In the genomic region with DNA sequence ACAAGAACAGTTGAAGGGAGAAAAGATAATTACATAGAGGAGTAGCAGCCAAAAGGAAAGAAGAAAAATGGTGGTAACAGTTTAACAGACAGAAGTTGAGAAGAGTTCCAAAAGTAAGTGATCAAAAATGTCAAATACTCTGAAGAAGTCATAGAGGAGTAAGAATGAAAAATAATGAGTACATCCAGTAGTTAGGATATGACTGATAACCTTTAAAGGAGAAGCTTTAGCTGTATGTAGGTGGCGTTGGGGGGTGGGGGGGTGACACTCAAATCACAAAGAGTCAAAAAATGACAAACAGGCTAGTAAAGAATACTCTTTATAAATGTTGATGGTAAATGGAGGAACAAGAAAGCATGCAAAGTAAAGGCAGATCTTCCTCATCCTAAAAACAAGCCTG, we compare ENCODE assay signal across 29 cellular contexts. TPM values are rescaled to one million over a fixed set of nuclear protein-coding genes. Genes with fewer than 3 reads are reported as not detected.
A peak's percentile ranks its signal among the peaks of the same experiment; 100 is the strongest.
DNase-seq lines count a peak whose midpoint lies in the region; ATAC-seq and TF ChIP-seq lines count a peak whose summit lies in the region.
"Had no signal": no experiment of that assay in that cellular context is flagged by ENCODE, and none has a peak within 500 bp of the region (broad histone marks: within the 10 kb centered on the region; RNA-seq: fewer than 3 reads in every experiment).

No MANE protein-coding gene starts in this region.

- no peak for DNase-seq in activated CD8-positive, alpha-beta memory T cell treated with anti-CD3 and anti-CD28 coated beads, Interleukin-2, amount 10 ng/mL, durations not matched to agents 7 days and 5 days
- no peak for DNase-seq in activated CD8-positive, alpha-beta memory T cell treated with anti-CD3 and anti-CD28 coated beads, Interleukin-2, amount 50 U/mL, for 48 hours
- DNase-seq in activated T-helper 1 cell treated with anti-CD3 and anti-CD28 coated beads, Interleukin-12 subunit alpha, Interleukin-12 subunit beta, Interleukin-2, Interleukin-4 antibody, amounts not matched to agents 30 ng/mL and 10 ng/mL and 1 ng/mL, durations not matched to agents 14 hours and 24 hours and 36 hours (ENCODE audit: low spot score): no peak
- DNase-seq in aorta (no peak), GM13977 (ENCODE audit: low spot score) (no peak)
- DNase-seq in central memory CD4-positive, alpha-beta T cell: no peak
- DNase-seq: activated CD4-positive, alpha-beta T cell treated with anti-CD3 and anti-CD28 coated beads for 48 hours; activated CD8-positive, alpha-beta memory T cell treated with anti-CD3 and anti-CD28 coated beads, Interleukin-2, amount 50 U/mL, for 4 hours; activated naive CD4-positive, alpha-beta T cell treated with anti-CD3 and anti-CD28 coated beads, Interleukin-2, amount 10 ng/mL, durations not matched to agents 7 days and 5 days; AML-193; CD4-positive, alpha-beta T cell; colonic mucosa; DND-41; effector CD8-positive, alpha-beta T cell; GF-D8; GM23248; hypothalamus; naive thymus-derived CD8-positive, alpha-beta T cell; NCI-H1048; NCI-H1694; NCI-H446; NCI-H748 treated with DMSO at 0.1 percent for 48 hours; Peyer's patch; SHP77; stimulated activated CD4-positive, alpha-beta T cell treated with anti-CD3 and anti-CD28 coated beads, Interleukin-4, amount 100 ng/mL, for 1 hour had no signal

- no peaks in the 10 kb centered on the region for H3K27me3 ChIP-seq in aorta (ENCODE audit: control insufficient read depth in 1 of 2, insufficient read depth in 2 of 2, low read length in 1 of 2)
- H3K27me3 ChIP-seq: cardiac muscle cell, colonic mucosa, Peyer's patch had no signal

- no peak for TF ChIP-seq CTCF in GM13977 (IDR thresholded peaks at IDR 0.05; ENCODE audit: extremely low read depth, insufficient read depth, missing control alignments)

- H3K9me3 Mint-ChIP-seq in activated CD8-positive, alpha-beta memory T cell treated with anti-CD3 and anti-CD28 coated beads, Interleukin-2, amount 10 ng/mL, durations not matched to agents 7 days and 5 days (ENCODE audit: low read depth): no peaks in the 10 kb centered on the region
- no peaks in the 10 kb centered on the region for H3K9me3 Mint-ChIP-seq in activated T-helper 1 cell treated with anti-CD3 and anti-CD28 coated beads, Interleukin-12 subunit alpha, Interleukin-12 subunit beta, Interleukin-2, Interleukin-4 antibody, amounts not matched to agents 30 ng/mL and 10 ng/mL and 1 ng/mL, durations not matched to agents 14 hours and 24 hours and 36 hours
- no peaks in the 10 kb centered on the region for H3K9me3 Mint-ChIP-seq in stimulated activated memory B cell treated with anti-CD40 and anti-IgM and Interleukin-4, amounts not matched to agents 10 μg/mL and 1 μg/mL and 100 μg/mL, for 72 hours
- H3K9me3 Mint-ChIP-seq: activated naive CD4-positive, alpha-beta T cell treated with anti-CD3 and anti-CD28 coated beads, Interleukin-2, amount 10 ng/mL, durations not matched to agents 7 days and 5 days; CD4-positive, alpha-beta T cell; naive thymus-derived CD8-positive, alpha-beta T cell had no signal

- CTCF ChIA-PET in activated CD8-positive, alpha-beta memory T cell treated with anti-CD3 and anti-CD28 coated beads, Interleukin-2, amount 10 ng/mL, durations not matched to agents 7 days and 5 days (lab: Charles Lee): no interaction called here

- ATAC-seq in activated CD8-positive, alpha-beta memory T cell treated with anti-CD3 and anti-CD28 coated beads, Interleukin-2, amount 10 ng/mL, durations not matched to agents 7 days and 5 days: peak; percentile 57
- peak; percentile 57 for ATAC-seq in GM18858 (IDR thresholded peaks at IDR 0.05; ENCODE audit: unreplicated experiment)
- ATAC-seq in stimulated activated memory B cell treated with anti-CD40 and anti-IgM and Interleukin-4, amounts not matched to agents 10 μg/mL and 1 μg/mL and 100 μg/mL, for 72 hours: no peak
- no peak for ATAC-seq in aorta (ENCODE audit: low FRiP score)
- ATAC-seq: A549; naive thymus-derived CD8-positive, alpha-beta T cell had no signal

- WGBS in aorta, 2 donors: 85 to 97% methylated on average over 1 of the region's 1 CpG

- peak overlapping the region; percentile 80 for H3K27ac Mint-ChIP-seq in activated CD8-positive, alpha-beta memory T cell treated with anti-CD3 and anti-CD28 coated beads, Interleukin-2, amount 10 ng/mL, durations not matched to agents 7 days and 5 days
- H3K27ac Mint-ChIP-seq in activated T-helper 1 cell treated with anti-CD3 and anti-CD28 coated beads, Interleukin-12 subunit alpha, Interleukin-12 subunit beta, Interleukin-2, Interleukin-4 antibody, amounts not matched to agents 30 ng/mL and 10 ng/mL and 1 ng/mL, durations not matched to agents 14 hours and 24 hours and 36 hours: peak overlapping the region; percentile 83
- H3K27ac Mint-ChIP-seq in stimulated activated memory B cell treated with anti-CD40 and anti-IgM and Interleukin-4, amounts not matched to agents 10 μg/mL and 1 μg/mL and 100 μg/mL, for 72 hours: peak overlapping the region; percentile 82
- H3K27ac Mint-ChIP-seq: activated naive CD4-positive, alpha-beta T cell treated with anti-CD3 and anti-CD28 coated beads, Interleukin-2, amount 10 ng/mL, durations not matched to agents 7 days and 5 days; CD4-positive, alpha-beta T cell had no signal

- no peaks in the 10 kb centered on the region for H3K4me1 ChIP-seq in aorta (ENCODE audit: control insufficient read depth in 1 of 2, insufficient read depth in 2 of 2, low read length in 2 of 2)
- H3K4me1 ChIP-seq: A549, colonic mucosa, Peyer's patch had no signal

- H3K27ac ChIP-seq in aorta (ENCODE audit: low read depth in 1 of 2, low read length in 2 of 2): no peak overlapping the region
- H3K27ac ChIP-seq: A549, cardiac muscle cell, colonic mucosa, GM23248, Peyer's patch had no signal

- in situ Hi-C loops in GM13977 (cut with MboI; ENCODE audit: low pct_unique_long_range_greater_than_20kb, low sequenced_read_pairs, unreplicated experiment): no loop called here

- intact Hi-C loops in activated T-helper 1 cell treated with anti-CD3 and anti-CD28 coated beads, Interleukin-12 subunit alpha, Interleukin-12 subunit beta, Interleukin-2, Interleukin-4 antibody, amounts not matched to agents 30 ng/mL and 10 ng/mL and 1 ng/mL, durations not matched to agents 14 hours and 24 hours and 36 hours (cut with micrococcal nuclease): loop anchor here (1.0 kb wide), 2 partner anchors 29 to 56 kb away; partner anchors contain the start of gene ZNF280C
- intact Hi-C loops in aorta (cut with DNase I): no loop called here

- H3K36me3 ChIP-seq in aorta (ENCODE audit: control insufficient read depth in 1 of 2, insufficient read depth in 2 of 2, low read length in 1 of 2): no peaks in the 10 kb centered on the region
- H3K36me3 ChIP-seq: colonic mucosa, Peyer's patch had no signal

- H3K4me3 ChIP-seq in aorta (ENCODE audit: low read length in 2 of 2): no peak overlapping the region
- H3K4me3 ChIP-seq: A549, cardiac muscle cell, colonic mucosa, GM23248, Peyer's patch had no signal

- H3K9me3 ChIP-seq in aorta (ENCODE audit: control insufficient read depth, low read length): no peaks in the 10 kb centered on the region
- H3K9me3 ChIP-seq: A549, colonic mucosa, Peyer's patch had no signal

- H3K4me3 Mint-ChIP-seq in activated CD8-positive, alpha-beta memory T cell treated with anti-CD3 and anti-CD28 coated beads, Interleukin-2, amount 10 ng/mL, durations not matched to agents 7 days and 5 days: peak overlapping the region; percentile 50
- no peak overlapping the region for H3K4me3 Mint-ChIP-seq in activated T-helper 1 cell treated with anti-CD3 and anti-CD28 coated beads, Interleukin-12 subunit alpha, Interleukin-12 subunit beta, Interleukin-2, Interleukin-4 antibody, amounts not matched to agents 30 ng/mL and 10 ng/mL and 1 ng/mL, durations not matched to agents 14 hours and 24 hours and 36 hours
- peak overlapping the region; percentile 30 for H3K4me3 Mint-ChIP-seq in stimulated activated memory B cell treated with anti-CD40 and anti-IgM and Interleukin-4, amounts not matched to agents 10 μg/mL and 1 μg/mL and 100 μg/mL, for 72 hours
- H3K4me3 Mint-ChIP-seq: activated naive CD4-positive, alpha-beta T cell treated with anti-CD3 and anti-CD28 coated beads, Interleukin-2, amount 10 ng/mL, durations not matched to agents 7 days and 5 days; CD4-positive, alpha-beta T cell; naive thymus-derived CD8-positive, alpha-beta T cell had no signal

- peaks cover 42% of the 10 kb centered on the region for H3K36me3 Mint-ChIP-seq in activated CD8-positive, alpha-beta memory T cell treated with anti-CD3 and anti-CD28 coated beads, Interleukin-2, amount 10 ng/mL, durations not matched to agents 7 days and 5 days
- H3K36me3 Mint-ChIP-seq in activated T-helper 1 cell treated with anti-CD3 and anti-CD28 coated beads, Interleukin-12 subunit alpha, Interleukin-12 subunit beta, Interleukin-2, Interleukin-4 antibody, amounts not matched to agents 30 ng/mL and 10 ng/mL and 1 ng/mL, durations not matched to agents 14 hours and 24 hours and 36 hours (ENCODE audit: low read depth): peaks cover 34% of the 10 kb centered on the region
- H3K36me3 Mint-ChIP-seq in stimulated activated memory B cell treated with anti-CD40 and anti-IgM and Interleukin-4, amounts not matched to agents 10 μg/mL and 1 μg/mL and 100 μg/mL, for 72 hours: peaks cover 48% of the 10 kb centered on the region

- H3K4me1 Mint-ChIP-seq in activated CD8-positive, alpha-beta memory T cell treated with anti-CD3 and anti-CD28 coated beads, Interleukin-2, amount 10 ng/mL, durations not matched to agents 7 days and 5 days: peaks cover 26% of the 10 kb centered on the region
- H3K4me1 Mint-ChIP-seq in activated T-helper 1 cell treated with anti-CD3 and anti-CD28 coated beads, Interleukin-12 subunit alpha, Interleukin-12 subunit beta, Interleukin-2, Interleukin-4 antibody, amounts not matched to agents 30 ng/mL and 10 ng/mL and 1 ng/mL, durations not matched to agents 14 hours and 24 hours and 36 hours (ENCODE audit: low read depth): peaks cover 21% of the 10 kb centered on the region
- H3K4me1 Mint-ChIP-seq in stimulated activated memory B cell treated with anti-CD40 and anti-IgM and Interleukin-4, amounts not matched to agents 10 μg/mL and 1 μg/mL and 100 μg/mL, for 72 hours: peaks cover 16% of the 10 kb centered on the region
- H3K4me1 Mint-ChIP-seq: naive thymus-derived CD8-positive, alpha-beta T cell had no signal

- H3K27me3 Mint-ChIP-seq in activated CD8-positive, alpha-beta memory T cell treated with anti-CD3 and anti-CD28 coated beads, Interleukin-2, amount 10 ng/mL, durations not matched to agents 7 days and 5 days: no peaks in the 10 kb centered on the region
- no peaks in the 10 kb centered on the region for H3K27me3 Mint-ChIP-seq in activated T-helper 1 cell treated with anti-CD3 and anti-CD28 coated beads, Interleukin-12 subunit alpha, Interleukin-12 subunit beta, Interleukin-2, Interleukin-4 antibody, amounts not matched to agents 30 ng/mL and 10 ng/mL and 1 ng/mL, durations not matched to agents 14 hours and 24 hours and 36 hours (ENCODE audit: insufficient read depth)
- no peaks in the 10 kb centered on the region for H3K27me3 Mint-ChIP-seq in stimulated activated memory B cell treated with anti-CD40 and anti-IgM and Interleukin-4, amounts not matched to agents 10 μg/mL and 1 μg/mL and 100 μg/mL, for 72 hours
- H3K27me3 Mint-ChIP-seq: activated naive CD4-positive, alpha-beta T cell treated with anti-CD3 and anti-CD28 coated beads, Interleukin-2, amount 10 ng/mL, durations not matched to agents 7 days and 5 days; CD4-positive, alpha-beta T cell; naive thymus-derived CD8-positive, alpha-beta T cell had no signal

RNA-seq across cellular contexts. Expression of gene RAB33A, which starts 40.6 kb away (rescaled TPM):
- total RNA-seq in activated CD8-positive, alpha-beta memory T cell treated with anti-CD3 and anti-CD28 coated beads, Interleukin-2, amount 10 ng/mL, durations not matched to agents 7 days and 5 days: 10 to 100 TPM; 38.8 to 41.1 TPM
- 20.5 and 21.5 TPM in 2 replicates for total RNA-seq in activated T-helper 1 cell treated with anti-CD3 and anti-CD28 coated beads, Interleukin-12 subunit alpha, Interleukin-12 subunit beta, Interleukin-2, Interleukin-4 antibody, amounts not matched to agents 30 ng/mL and 10 ng/mL and 1 ng/mL, durations not matched to agents 14 hours and 24 hours and 36 hours
- total RNA-seq in aorta: 1 to 10 TPM in 1 of 2 donors, under 1 TPM in 1; 0.69 to 1.8 TPM
- under 1 TPM; 0.64 to 0.88 TPM for polyA plus RNA-seq in aorta

RNA-seq across cellular contexts. Expression of gene AIFM1, which starts 46.7 kb away (rescaled TPM):
- total RNA-seq in activated CD8-positive, alpha-beta memory T cell treated with anti-CD3 and anti-CD28 coated beads, Interleukin-2, amount 10 ng/mL, durations not matched to agents 7 days and 5 days: 10 to 100 TPM; 47.3 to 59.6 TPM
- 46.0 and 50.2 TPM in 2 replicates for total RNA-seq in activated T-helper 1 cell treated with anti-CD3 and anti-CD28 coated beads, Interleukin-12 subunit alpha, Interleukin-12 subunit beta, Interleukin-2, Interleukin-4 antibody, amounts not matched to agents 30 ng/mL and 10 ng/mL and 1 ng/mL, durations not matched to agents 14 hours and 24 hours and 36 hours
- 10 to 100 TPM; 12.7 to 16.8 TPM for total RNA-seq in aorta
- 10 to 100 TPM; 15.7 to 17.0 TPM for polyA plus RNA-seq in aorta

RNA-seq across cellular contexts. Expression of gene ZNF280C, which starts 56.3 kb away (rescaled TPM):
- total RNA-seq in activated CD8-positive, alpha-beta memory T cell treated with anti-CD3 and anti-CD28 coated beads, Interleukin-2, amount 10 ng/mL, durations not matched to agents 7 days and 5 days: 1 to 10 TPM; 6.7 to 7.8 TPM
- total RNA-seq in activated T-helper 1 cell treated with anti-CD3 and anti-CD28 coated beads, Interleukin-12 subunit alpha, Interleukin-12 subunit beta, Interleukin-2, Interleukin-4 antibody, amounts not matched to agents 30 ng/mL and 10 ng/mL and 1 ng/mL, durations not matched to agents 14 hours and 24 hours and 36 hours: 7.4 and 7.6 TPM in 2 replicates
- 1 to 10 TPM; 5.0 TPM for total RNA-seq in aorta
- polyA plus RNA-seq in aorta: under 1 TPM; 0.75 to 0.97 TPM

Comparison
In these comparisons a context has a peak if more than half of its experiments do, and no peak if none do; other contexts are left out.
1. ATAC-seq: peak in activated CD8-positive, alpha-beta memory T cell treated with anti-CD3 and anti-CD28 coated beads, Interleukin-2, amount 10 ng/mL, durations not matched to agents 7 days and 5 days (single experiment) and GM18858 (single experiment); none in stimulated activated memory B cell treated with anti-CD40 and anti-IgM and Interleukin-4, amounts not matched to agents 10 μg/mL and 1 μg/mL and 100 μg/mL, for 72 hours (single experiment) and aorta (single experiment).
2. Peak in every context shown above with its lines, with median percentiles within 50 percentile points of each other: H3K27ac Mint-ChIP-seq.